ENCODE assay signal across 17 cellular contexts in the genomic region with DNA sequence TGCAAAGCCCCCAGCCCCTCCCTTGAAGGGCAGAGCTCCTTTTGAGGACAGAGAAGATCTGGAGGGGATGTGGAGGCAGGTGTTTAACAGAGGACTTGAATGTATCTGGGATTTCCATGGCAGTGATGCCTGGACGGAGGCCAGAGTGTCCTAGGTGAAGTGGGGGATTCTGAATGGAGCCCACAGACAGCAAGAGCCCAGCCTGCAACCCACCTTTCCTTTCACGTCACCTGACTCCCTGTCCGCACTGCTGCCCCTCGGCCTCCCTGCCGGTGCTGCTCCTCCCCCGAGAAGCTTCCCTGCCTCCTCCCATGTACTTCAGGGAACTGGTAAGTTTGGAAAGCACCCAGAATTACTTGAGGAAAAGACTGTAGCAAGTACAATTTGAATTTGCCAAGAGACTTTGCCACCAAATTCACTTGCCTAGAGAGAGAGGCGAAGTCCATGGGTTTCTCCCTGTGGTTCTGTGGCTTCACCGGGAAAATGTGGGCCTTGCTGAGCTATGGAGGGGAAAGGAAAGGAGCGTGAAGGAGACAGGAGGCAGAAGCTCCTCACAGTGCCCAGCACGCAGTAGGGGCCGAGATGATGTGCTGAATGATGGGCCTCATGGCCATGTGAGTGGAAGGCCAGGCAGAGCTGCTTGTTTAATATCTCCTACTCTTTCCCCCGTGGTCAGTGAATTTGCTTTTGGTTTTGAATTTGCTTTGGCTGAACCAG. TPM values are rescaled to one million over a fixed set of nuclear protein-coding genes. Genes with fewer than 3 reads are reported as not detected.
A peak's percentile ranks its signal among the peaks of the same experiment; 100 is the strongest.
DNase-seq lines count a peak whose midpoint lies in the region; ATAC-seq, FAIRE-seq and TF ChIP-seq lines count a peak whose summit lies in the region.
"Had no signal": no experiment of that assay in that cellular context is flagged by ENCODE, and none has a peak within 500 bp of the region (broad histone marks: within the 10 kb centered on the region; RNA-seq: fewer than 3 reads in every experiment).

No MANE protein-coding gene starts in this region.

- no peak overlapping the region for H4K5ac ChIP-seq in H1 (ENCODE audit: insufficient read length, low read depth, low read length)

- TF ChIP-seq POLR2A in H1 (IDR thresholded peaks at IDR 0.05; ENCODE audit: control extremely low read depth in 1 of 2, low read depth in 2 of 2, low read length in 2 of 2) (no peak), thyroid gland (IDR thresholded peaks at IDR 0.05) (no peak)

- no peak for FAIRE-seq in H1 (lab: Jason Lieb, UNC)
- FAIRE-seq: A204.1, GM12891 had no signal

- H4K91ac ChIP-seq in H1 (replicated peaks; ENCODE audit: insufficient read length, low read length): no peak overlapping the region

- H3K4me1 ChIP-seq in H1 (replicated peaks in 1 of 4; ENCODE audit: control insufficient read depth in 3 of 4, insufficient read depth in 4 of 4, low read length in 3 of 4) (peaks cover 0 to 4% (median 3%) of the 10 kb centered on the region in 4 experiments; a peak in 4 of 7 replicates), thyroid gland (no peaks in the 10 kb centered on the region)

- H3K23ac ChIP-seq in H1 (ENCODE audit: insufficient read length): no peak overlapping the region

- H3K27ac ChIP-seq in H1 (ENCODE audit: low read depth, low read length) (no peak overlapping the region), thyroid gland (no peak overlapping the region)
- H3K27ac ChIP-seq: C4-2B had no signal

- no peak for TF ChIP-seq RAD21 in H1 (IDR thresholded peaks at IDR 0.05 in 1 of 2, conservative IDR thresholded peaks at IDR 0.05 in 1 of 2; ENCODE audit: low read depth in 2 of 2, low read length in 2 of 2)

- no peak for TF ChIP-seq EP300 in H1 (IDR thresholded peaks at IDR 0.05; ENCODE audit: borderline replicate concordance in 1 of 2, low read depth in 2 of 2, low read length in 2 of 2)

- H3K27me3 ChIP-seq in H1 (replicated peaks in 1 of 4; ENCODE audit: control insufficient read depth in 3 of 4, extremely low read depth in 1 of 4, insufficient read depth in 3 of 4, low read length in 3 of 4) (no peaks in the 10 kb centered on the region), thyroid gland (no peaks in the 10 kb centered on the region)

- no peak overlapping the region for H4K8ac ChIP-seq in H1 (ENCODE audit: extremely low read depth, insufficient read depth, low read length)

- H2AFZ ChIP-seq in H1 (ENCODE audit: low read length): no peak overlapping the region

- H3K23me2 ChIP-seq in H1 (ENCODE audit: low read depth, low read length): no peaks in the 10 kb centered on the region

- TF ChIP-seq CTCF in H1 (IDR thresholded peaks at IDR 0.05; ENCODE audit: control extremely low read depth in 1 of 3, insufficient read depth in 1 of 3, low read depth in 1 of 3, low read length in 3 of 3): no peak
- no peak for TF ChIP-seq CTCF in nephron progenitor cell (IDR thresholded peaks at IDR 0.05)
- no peak for TF ChIP-seq CTCF in thyroid gland (IDR thresholded peaks at IDR 0.05)
- TF ChIP-seq CTCF in GM10248 (IDR thresholded peaks at IDR 0.05; ENCODE audit: control extremely low read depth, extremely low read depth, low read depth, missing control alignments): no peak

- CTCF ChIA-PET in activated CD4-positive, alpha-beta T cell treated with anti-CD3 and anti-CD28 coated beads, Interleukin-2, amount 10 ng/mL, durations not matched to agents 7 days and 5 days (lab: Charles Lee): interaction anchor here (0.5 to 1.2 kb wide), 3 partner anchors 9 to 63 kb away, joined by 3 to 4 read pairs (median 3); no protein-coding TSS in a partner anchor
- CTCF ChIA-PET in H1 (lab: Charles Lee; ENCODE audit: partially characterized antibody) (interaction anchor here (0.6 to 1.4 kb wide), 8 partner anchors 8 to 244 kb away, joined by 3 to 5 read pairs (median 3); no protein-coding TSS in a partner anchor), GM10248 (lab: Yijun Ruan, JAX) (interaction anchor here (0.7 kb wide), 1 partner anchor 96 kb away, joined by 3 read pairs; no protein-coding TSS in a partner anchor)

- no peak overlapping the region for H2BK12ac ChIP-seq in H1 (ENCODE audit: low read depth, low read length)

- no peak overlapping the region for H2AK5ac ChIP-seq in H1 (ENCODE audit: low read depth, low read length)

- POLR2A ChIA-PET in activated CD4-positive, alpha-beta T cell treated with anti-CD3 and anti-CD28 coated beads, Interleukin-2, amount 10 ng/mL, durations not matched to agents 7 days and 5 days (lab: Charles Lee): no interaction called here
- POLR2A ChIA-PET in H1 (lab: Charles Lee; ENCODE audit: partially characterized antibody): interaction anchor here (1.0 to 1.9 kb wide), 2 partner anchors 10 to 110 kb away, joined by 3 to 7 read pairs; no protein-coding TSS in a partner anchor
- POLR2A ChIA-PET in GM10248 (lab: Yijun Ruan, JAX): no interaction called here

- H3K4me3 ChIP-seq in H1 (ENCODE audit: extremely low read depth in 1 of 4, insufficient read depth in 2 of 4, low read depth in 3 of 4, low read length in 4 of 4) (no peak overlapping the region), thyroid gland (replicated peaks in 1 of 3) (no peak overlapping the region)

- peak overlapping the region; percentile 28; the same call in 1 of the 2 replicates for H3K18ac ChIP-seq in H1 (ENCODE audit: extremely low read depth, low read length)

- WGBS in H1 (ENCODE audit: extremely low coverage in 1 of 2, insufficient coverage in 1 of 2, insufficient read length in 1 of 2, insufficient replicate concordance in 2 of 2, low coverage in 1 of 2, low lambda C conversion rate in 2 of 2, missing lambda C conversion rate in 1 of 2), 2 experiments: 84% methylated on average over 12 of the region's 12 CpGs; no CpG with 5 or more reads in 1 of the 2 experiments
- WGBS in thyroid gland, 2 donors: 78 to 82% methylated on average over 12 of the region's 12 CpGs

- H2BK120ac ChIP-seq in H1 (replicated peaks; ENCODE audit: low read depth, low read length): no peak overlapping the region

- H2BK20ac ChIP-seq in H1 (ENCODE audit: low read length): no peak overlapping the region

- intact Hi-C loops in thyroid gland (cut with DNase I): no loop called here

- no peak overlapping the region for H3K4me3 Mint-ChIP-seq in activated CD4-positive, alpha-beta T cell treated with anti-CD3 and anti-CD28 coated beads, Interleukin-2, amount 10 ng/mL, durations not matched to agents 7 days and 5 days
- peak overlapping the region; percentile 13 for H3K4me3 Mint-ChIP-seq in nephron progenitor cell
- H3K4me3 Mint-ChIP-seq: HFFc6 had no signal

- peak overlapping the region; percentile 51 for H3K27ac Mint-ChIP-seq in activated CD4-positive, alpha-beta T cell treated with anti-CD3 and anti-CD28 coated beads, Interleukin-2, amount 10 ng/mL, durations not matched to agents 7 days and 5 days
- H3K27ac Mint-ChIP-seq in nephron progenitor cell: peak overlapping the region; percentile 49
- H3K27ac Mint-ChIP-seq: HFFc6 had no signal

- H3K4me1 Mint-ChIP-seq in activated CD4-positive, alpha-beta T cell treated with anti-CD3 and anti-CD28 coated beads, Interleukin-2, amount 10 ng/mL, durations not matched to agents 7 days and 5 days: peaks cover 19% of the 10 kb centered on the region
- peaks cover 24% of the 10 kb centered on the region for H3K4me1 Mint-ChIP-seq in nephron progenitor cell

- H3K36me3 Mint-ChIP-seq in activated CD4-positive, alpha-beta T cell treated with anti-CD3 and anti-CD28 coated beads, Interleukin-2, amount 10 ng/mL, durations not matched to agents 7 days and 5 days (ENCODE audit: low read depth): peaks cover 1% of the 10 kb centered on the region
- H3K36me3 Mint-ChIP-seq in nephron progenitor cell (ENCODE audit: low read depth): no peaks in the 10 kb centered on the region

- no peaks in the 10 kb centered on the region for H3K36me3 ChIP-seq in H1 (ENCODE audit: control insufficient read depth in 2 of 4, insufficient read depth in 4 of 4, low read length in 3 of 4)
- no peaks in the 10 kb centered on the region for H3K36me3 ChIP-seq in thyroid gland

- no peak overlapping the region; a peak in 1 of 7 replicates for H3K9ac ChIP-seq in H1 (replicated peaks in 1 of 4; ENCODE audit: extremely low read depth in 1 of 4, low read depth in 3 of 4, low read length in 3 of 4)

- no peaks in the 10 kb centered on the region for H3K79me1 ChIP-seq in H1 (ENCODE audit: low read depth, low read length)

- H3K4me2 ChIP-seq in H1 (ENCODE audit: insufficient read depth in 1 of 2, low read depth in 2 of 2, low read length in 2 of 2): no peak overlapping the region

- H3K79me2 ChIP-seq in H1 (ENCODE audit: control insufficient read depth in 1 of 2, insufficient read depth in 2 of 2, low read length in 2 of 2): no peaks in the 10 kb centered on the region

- no peaks in the 10 kb centered on the region for H3K9me3 Mint-ChIP-seq in activated CD4-positive, alpha-beta T cell treated with anti-CD3 and anti-CD28 coated beads, Interleukin-2, amount 10 ng/mL, durations not matched to agents 7 days and 5 days
- no peaks in the 10 kb centered on the region for H3K9me3 Mint-ChIP-seq in nephron progenitor cell
- H3K9me3 Mint-ChIP-seq: HFFc6 had no signal

- no peak overlapping the region for H3K56ac ChIP-seq in H1 (replicated peaks; ENCODE audit: insufficient read length, low read depth, low read length)

- peaks cover 2% of the 10 kb centered on the region for H3K27me3 Mint-ChIP-seq in activated CD4-positive, alpha-beta T cell treated with anti-CD3 and anti-CD28 coated beads, Interleukin-2, amount 10 ng/mL, durations not matched to agents 7 days and 5 days
- H3K27me3 Mint-ChIP-seq in nephron progenitor cell (ENCODE audit: low read depth, poor library complexity): peaks cover 4% of the 10 kb centered on the region

- H3K14ac ChIP-seq in H1 (ENCODE audit: insufficient read length): no peak overlapping the region

- H3K4ac ChIP-seq in H1 (replicated peaks; ENCODE audit: insufficient read length, low read depth, low read length): no peak overlapping the region

- 0 out of 2 replicates have a peak overlapping the region, but pooled peaks have one; percentile 30 for H2BK5ac ChIP-seq in H1 (ENCODE audit: low read depth, low read length)

- no peaks in the 10 kb centered on the region for H4K20me1 ChIP-seq in H1 (replicated peaks in 1 of 2; ENCODE audit: control insufficient read depth in 1 of 2, insufficient read depth in 2 of 2, low read length in 2 of 2)

- H3K9me3 ChIP-seq in H1 (ENCODE audit: insufficient read depth in 2 of 2, low read depth in 1 of 2, low read length in 1 of 2) (no peaks in the 10 kb centered on the region), thyroid gland (no peaks in the 10 kb centered on the region)

- no peak for ATAC-seq in activated CD4-positive, CD25-positive, alpha-beta regulatory T cell treated with anti-CD3 and anti-CD28 coated beads, Interleukin-2, amount 50 U/mL, for 24 hours

- DNase-seq in activated CD4-positive, alpha-beta T cell treated with anti-CD3 and anti-CD28 coated beads, Interleukin-2, amount 10 ng/mL, durations not matched to agents 7 days and 5 days: no peak
- DNase-seq in activated CD4-positive, alpha-beta T cell treated with anti-CD3 and anti-CD28 coated beads, Interleukin-2, amount 50 U/mL, for 1 hour: no peak
- DNase-seq in H1 (ENCODE audit: low read depth in 1 of 2, low spot score in 2 of 2) (no peak), nephron progenitor cell (no peak), thyroid gland (peak; percentile 12 to 17), GM10248 (ENCODE audit: extremely low spot score) (no peak), NCI-H2196 (lab: John Stamatoyannopoulos, UW; ENCODE audit: unreplicated experiment) (no peak)
- DNase-seq: DMS53, HFFc6, Karpas-422, NCI-H2029, NCI-H2171 treated with DMSO at 0.1 percent for 48 hours, NCI-H510A had no signal

- H2BK15ac ChIP-seq in H1 (ENCODE audit: low read length): no peak overlapping the region

RNA-seq across cellular contexts. Expression of gene ASPRV1, which starts 13.9 kb away (rescaled TPM):
- total RNA-seq in activated CD4-positive, alpha-beta T cell treated with anti-CD3 and anti-CD28 coated beads, Interleukin-2, amount 10 ng/mL, durations not matched to agents 7 days and 5 days: under 1 TPM; 0.69 to 0.99 TPM
- 0.86 and 0.95 TPM in 2 replicates for total RNA-seq in H1 (2021; fragmentation: NEBNext Ultra II Directional; extraction: Animal tissue kit (Norgen Biotek cat#: 25700))
- polyA plus RNA-seq in H1 (2011; rRNA removed): 0.42 and 0.59 TPM in 2 replicates
- 0.80 TPM for polyA plus RNA-seq in H1 (2011; cell fraction: cytosol; rRNA removed)
- polyA plus RNA-seq in H1 (2011; cell fraction: nucleus; rRNA removed): 1.2 TPM
- 0.87 to 1.0 TPM (median 0.95 TPM) in 4 replicates for polyA plus RNA-seq in H1 (2012, experiment 1 of 2)
- polyA plus RNA-seq in H1 (2012, experiment 2 of 2): 0.76 TPM
- 0.32 TPM for polyA plus RNA-seq in H1 (2013, experiment 1 of 2)
- polyA plus RNA-seq in H1 (2013, experiment 2 of 2): 0.31 TPM
- polyA minus RNA-seq in H1 (2011; rRNA and poly(A)+ RNA removed): 0.57 and 0.73 TPM in 2 replicates
- 0.51 TPM for polyA minus RNA-seq in H1 (2011; cell fraction: cytosol; rRNA and poly(A)+ RNA removed)
- polyA minus RNA-seq in H1 (2011; cell fraction: nucleus; rRNA and poly(A)+ RNA removed): 1.00 TPM
- 1 to 10 TPM in 3 of 4 donors, under 1 TPM in 1; 0.89 to 2.0 (median 1.5) TPM for total RNA-seq in thyroid gland

Comparison
In these comparisons a context has a peak if more than half of its experiments do, and no peak if none do; other contexts are left out.
1. DNase-seq: peak in thyroid gland (2 of 2); none in activated CD4-positive, alpha-beta T cell treated with anti-CD3 and anti-CD28 coated beads, Interleukin-2, amount 10 ng/mL, durations not matched to agents 7 days and 5 days (single experiment), activated CD4-positive, alpha-beta T cell treated with anti-CD3 and anti-CD28 coated beads, Interleukin-2, amount 50 U/mL, for 1 hour (single experiment), H1 (0 of 2), nephron progenitor cell (single experiment), GM10248 (single experiment) and NCI-H2196 (single experiment).